Comparison of ENCODE assay signal across 8 cellular contexts in genomic region chr1:155321577-155322497, GRCh38. TPM values are rescaled to one million over a fixed set of nuclear protein-coding genes. Genes with fewer than 3 reads are reported as not detected.
DNase-seq lines count a peak whose midpoint lies in the region; ATAC-seq and TF ChIP-seq lines count a peak whose summit lies in the region.

No MANE protein-coding gene starts in this region.

- ATAC-seq in heart left ventricle (no peak), esophagus mucosa (no peak)

- peaks cover 14% of the 10 kb centered on the region for H3K27me3 ChIP-seq in H7 (ENCODE audit: control insufficient read depth, insufficient read depth, low read length)
- H3K27me3 ChIP-seq in WERI-Rb-1 (ENCODE audit: insufficient read depth, low read depth, severe bottlenecking): no peaks in the 10 kb centered on the region
- H3K27me3 ChIP-seq in heart left ventricle: no peaks in the 10 kb centered on the region
- no peaks in the 10 kb centered on the region for H3K27me3 ChIP-seq in skeletal muscle satellite cell (ENCODE audit: control insufficient read depth, insufficient read depth, low read length)

- 0 out of 2 replicates have a peak, but pooled peaks have one; percentile 3 for TF ChIP-seq CTCF in WERI-Rb-1 (IDR thresholded peaks at IDR 0.05; ENCODE audit: low read depth, low read length)
- no peak for TF ChIP-seq CTCF in heart left ventricle (IDR thresholded peaks at IDR 0.05)

- H3K4me3 ChIP-seq in H7 (ENCODE audit: insufficient read depth, low read depth, low read length): peak overlapping the region; percentile 98
- H3K4me3 ChIP-seq in WERI-Rb-1 (ENCODE audit: low read depth, low read length): peak overlapping the region; percentile 84
- H3K4me3 ChIP-seq in heart left ventricle: peak overlapping the region in 11 of 12 donors; percentile 64 to 93 (median 82)
- peak overlapping the region; percentile 95 for H3K4me3 ChIP-seq in skeletal muscle satellite cell (ENCODE audit: low read length)

- 46 to 53% (median 49%) methylated on average over 27 to 29 of the region's 29 CpGs for WGBS in heart left ventricle, 4 donors

- H3K36me3 ChIP-seq in H7 (replicated peaks; ENCODE audit: control insufficient read depth, insufficient read depth, low read length): peaks cover 16% of the 10 kb centered on the region
- H3K36me3 ChIP-seq in WERI-Rb-1: peaks cover 66% of the 10 kb centered on the region
- H3K36me3 ChIP-seq in heart left ventricle: peaks cover 0 to 33% (median 19%) of the 10 kb centered on the region in 9 donors
- peaks cover 37% of the 10 kb centered on the region for H3K36me3 ChIP-seq in skeletal muscle satellite cell (ENCODE audit: insufficient read depth, low read length)

- H3K4me2 ChIP-seq in skeletal muscle satellite cell (ENCODE audit: low read length): peak overlapping the region; percentile 99

- peak overlapping the region; percentile 84 for H3K27ac ChIP-seq in WERI-Rb-1
- H3K27ac ChIP-seq in heart left ventricle: peak overlapping the region; percentile 64 to 99 (median 95)

- peak overlapping the region; percentile 84 for H3K9ac ChIP-seq in skeletal muscle satellite cell (ENCODE audit: low read depth, low read length)

- H3K4me1 ChIP-seq in heart left ventricle: peaks cover 6 to 51% (median 31%) of the 10 kb centered on the region in 12 donors
- peaks cover 30% of the 10 kb centered on the region for H3K4me1 ChIP-seq in skeletal muscle satellite cell (ENCODE audit: control insufficient read depth, insufficient read depth, low read length)

- intact Hi-C loops in heart left ventricle (cut with DNase I): loop anchor here in 9 of 10 donors (2.0 to 10.0 kb wide), 11 partner anchors 13 to 270 kb away; partner anchors contain the start of genes HCN3 (in 7 of the 9), FDPS (in 3 of the 9), ASH1L (in 2 of the 9) and MTX1 (in 1 of the 9)

- no peak for TF ChIP-seq POLR2A in heart left ventricle (IDR thresholded peaks at IDR 0.05)

- H3K9me3 ChIP-seq in WERI-Rb-1 (ENCODE audit: severe bottlenecking) (no peaks in the 10 kb centered on the region), heart left ventricle (no peaks in the 10 kb centered on the region), skeletal muscle satellite cell (replicated peaks; ENCODE audit: low read length) (no peaks in the 10 kb centered on the region)

- peak; percentile 65 for DNase-seq in H7
- peak; percentile 89 for DNase-seq in WERI-Rb-1
- DNase-seq in heart left ventricle: peak in 1 of 5 donors; percentile 32
- no peak for DNase-seq in SW480 (ENCODE audit: low spot score)
- no peak for DNase-seq in middle frontal gyrus (ENCODE audit: extremely low spot score, low spot score)
- no peak for DNase-seq in NCI-H2081 treated with DMSO at 0.1 percent for 48 hours (lab: John Stamatoyannopoulos, UW)

RNA-seq across cellular contexts. Expression of gene RUSC1, which starts 1.1 kb away (rescaled TPM):
- 85.2 and 93.8 TPM in 2 replicates for total RNA-seq in H7 (2014; rRNA removed; shearing (Covaris generic))
- total RNA-seq in heart left ventricle: 10 to 100 TPM; 14.6 to 28.0 (median 16.3) TPM
- polyA plus RNA-seq in heart left ventricle: 10 to 100 TPM; 16.3 to 25.9 TPM
- total RNA-seq in skeletal muscle satellite cell (2012; rRNA removed): 15.0 and 19.7 TPM in 2 replicates
- total RNA-seq in esophagus mucosa: 40.7 TPM

RNA-seq across cellular contexts. Expression of gene FDPS, which starts 13.2 kb away (rescaled TPM):
- 309 and 339 TPM in 2 replicates for total RNA-seq in H7 (2014; rRNA removed; shearing (Covaris generic))
- total RNA-seq in heart left ventricle: 10 to 100 TPM; 63.7 to 87.9 (median 77.6) TPM
- polyA plus RNA-seq in heart left ventricle: 100 to 1,000 TPM in 1 of 2 donors, 10 to 100 TPM in 1; 67.0 to 120 TPM
- 131 and 234 TPM in 2 replicates for total RNA-seq in skeletal muscle satellite cell (2012; rRNA removed)
- 401 TPM for total RNA-seq in esophagus mucosa

RNA-seq across cellular contexts. Expression of gene PKLR, which starts 20.6 kb away (rescaled TPM):
- 1.00 and 2.2 TPM in 2 replicates for total RNA-seq in H7 (2014; rRNA removed; shearing (Covaris generic))
- under 1 TPM in 1 of 9 donors, not detected in 8; 0.09 TPM for total RNA-seq in heart left ventricle
- polyA plus RNA-seq in heart left ventricle: not detected
- not detected in 2 replicates for total RNA-seq in skeletal muscle satellite cell (2012; rRNA removed)
- total RNA-seq in esophagus mucosa: 0.20 TPM

RNA-seq across cellular contexts. Expression of gene HCN3, which starts 44.6 kb away (rescaled TPM):
- total RNA-seq in H7 (2014; rRNA removed; shearing (Covaris generic)): 5.1 and 7.7 TPM in 2 replicates
- total RNA-seq in heart left ventricle: 1 to 10 TPM in 4 of 9 donors, under 1 TPM in 5; 0.49 to 1.7 (median 0.99) TPM
- 1 to 10 TPM; 1.2 to 1.4 TPM for polyA plus RNA-seq in heart left ventricle
- 0.25 and 0.44 TPM in 2 replicates for total RNA-seq in skeletal muscle satellite cell (2012; rRNA removed)
- total RNA-seq in esophagus mucosa: 1.7 TPM

RNA-seq across cellular contexts. Expression of gene CLK2, which starts 48.5 kb away (rescaled TPM):
- 38.7 and 48.6 TPM in 2 replicates for total RNA-seq in H7 (2014; rRNA removed; shearing (Covaris generic))
- total RNA-seq in heart left ventricle (10 to 100 TPM in 8 of 9 donors, 1 to 10 TPM in 1; 9.6 to 26.1 (median 17.2) TPM), esophagus mucosa (16.9 TPM)
- 10 to 100 TPM; 15.9 to 22.8 TPM for polyA plus RNA-seq in heart left ventricle
- total RNA-seq in skeletal muscle satellite cell (2012; rRNA removed): 17.7 and 23.4 TPM in 2 replicates

Comparison
In these comparisons a context has a peak if more than half of its experiments do, and no peak if none do; other contexts are left out.
1. DNase-seq: peak in H7 (single experiment) and WERI-Rb-1 (single experiment); none in SW480 (single experiment), middle frontal gyrus (single experiment) and NCI-H2081 treated with DMSO at 0.1 percent for 48 hours (single experiment).
2. Peak in every context shown above with its lines, with median percentiles within 50 percentile points of each other: H3K4me3 ChIP-seq.